ENCODE assay signal across 27 cellular contexts in genomic region chr14:105563347-105563737, GRCh38. TPM values are rescaled to one million over a fixed set of nuclear protein-coding genes. Genes with fewer than 3 reads are reported as not detected.
A peak's percentile ranks its signal among the peaks of the same experiment; 100 is the strongest.
DNase-seq lines count a peak whose midpoint lies in the region; ATAC-seq, FAIRE-seq and TF ChIP-seq lines count a peak whose summit lies in the region.
"Had no signal": no experiment of that assay in that cellular context is flagged by ENCODE, and none has a peak within 500 bp of the region (broad histone marks: within the 10 kb centered on the region; RNA-seq: fewer than 3 reads in every experiment).

No MANE protein-coding gene starts in this region.

- H4K5ac ChIP-seq in H1 (ENCODE audit: insufficient read length, low read depth, low read length) = no peak overlapping the region

- FAIRE-seq in H1 (lab: Jason Lieb, UNC) = no peak
- FAIRE-seq: A204.1, endothelial cell of umbilical vein had no signal

- no peaks in the 10 kb centered on the region for H3K79me2 ChIP-seq in H1 (ENCODE audit: control insufficient read depth in 1 of 2, insufficient read depth in 2 of 2, low read length in 2 of 2)

- ATAC-seq in stimulated activated effector memory CD8-positive, alpha-beta T cell treated with anti-CD3 and anti-CD28 coated beads, Interleukin-12 subunit alpha, Interleukin-12 subunit beta, amount 100 ng/mL, for 72 hours = no peak
- ATAC-seq: activated CD4-positive, CD25-positive, alpha-beta regulatory T cell treated with anti-CD3 and anti-CD28 coated beads, Interleukin-2, amount 50 U/mL, for 24 hours; activated T-cell treated with anti-CD3 and anti-CD28 coated beads, Interleukin-2, amount 50 U/mL, for 4 hours; CD8-positive, alpha-beta T cell; Right ventricle myocardium inferior had no signal

- no peak overlapping the region for H2BK120ac ChIP-seq in H1 (replicated peaks; ENCODE audit: low read depth, low read length)

- H4K8ac ChIP-seq in H1 (ENCODE audit: extremely low read depth, insufficient read depth, low read length) = no peak overlapping the region

- no peak for TF ChIP-seq CTCF in Peyer's patch (IDR thresholded peaks at IDR 0.05)
- TF ChIP-seq CTCF in H1 (IDR thresholded peaks at IDR 0.05; ENCODE audit: control extremely low read depth in 1 of 3, insufficient read depth in 1 of 3, low read depth in 1 of 3, low read length in 3 of 3) = no peak
- no peak for TF ChIP-seq CTCF in esophagus muscularis mucosa (IDR thresholded peaks at IDR 0.05)
- no peak for TF ChIP-seq CTCF in ascending aorta (IDR thresholded peaks at IDR 0.05)

- H3K9me3 ChIP-seq in Peyer's patch = no peaks in the 10 kb centered on the region
- peaks cover 19 to 66% of the 10 kb centered on the region in 2 experiments; a peak in 3 of 4 replicates for H3K9me3 ChIP-seq in H1 (ENCODE audit: insufficient read depth in 2 of 2, low read depth in 1 of 2, low read length in 1 of 2)
- H3K9me3 ChIP-seq in esophagus muscularis mucosa = no peaks in the 10 kb centered on the region
- H3K9me3 ChIP-seq in ascending aorta = no peaks in the 10 kb centered on the region
- H3K9me3 ChIP-seq: suprapubic skin, uterus had no signal

- no peak overlapping the region for H3K4me2 ChIP-seq in H1 (ENCODE audit: insufficient read depth in 1 of 2, low read depth in 2 of 2, low read length in 2 of 2)

- H3K27me3 ChIP-seq in Peyer's patch (no peaks in the 10 kb centered on the region), H1 (replicated peaks in 1 of 4; ENCODE audit: control insufficient read depth in 3 of 4, extremely low read depth in 1 of 4, insufficient read depth in 3 of 4, low read length in 3 of 4) (no peaks in the 10 kb centered on the region), esophagus muscularis mucosa (peaks cover 0 to 9% (median 0%) of the 10 kb centered on the region in 4 donors), ascending aorta (no peaks in the 10 kb centered on the region)
- H3K27me3 ChIP-seq: suprapubic skin, uterus had no signal

- no peak overlapping the region for H3K18ac ChIP-seq in H1 (ENCODE audit: extremely low read depth, low read length)

- no peak overlapping the region for H3K23ac ChIP-seq in H1 (ENCODE audit: insufficient read length)

- H2BK5ac ChIP-seq in H1 (ENCODE audit: low read depth, low read length) = no peak overlapping the region

- no peaks in the 10 kb centered on the region for H3K36me3 Mint-ChIP-seq in activated T-cell treated with anti-CD3 and anti-CD28 coated beads, Interleukin-2, amount 50 U/mL, for 24 hours (ENCODE audit: low read depth)
- H3K36me3 Mint-ChIP-seq in stimulated activated effector memory CD8-positive, alpha-beta T cell treated with anti-CD3 and anti-CD28 coated beads, Interleukin-12 subunit alpha, Interleukin-12 subunit beta, amount 100 ng/mL, for 72 hours = peaks cover 6% of the 10 kb centered on the region
- H3K36me3 Mint-ChIP-seq: CD8-positive, alpha-beta T cell had no signal

- no peak overlapping the region for H2BK12ac ChIP-seq in H1 (ENCODE audit: low read depth, low read length)

- peaks cover 0 to 4% (median 0%) of the 10 kb centered on the region in 4 donors for H3K4me1 ChIP-seq in Peyer's patch
- H3K4me1 ChIP-seq in H1 (replicated peaks in 1 of 4; ENCODE audit: control insufficient read depth in 3 of 4, insufficient read depth in 4 of 4, low read length in 3 of 4) = no peaks in the 10 kb centered on the region
- H3K4me1 ChIP-seq in esophagus muscularis mucosa = peaks cover 0 to 5% (median 2%) of the 10 kb centered on the region in 4 donors
- no peaks in the 10 kb centered on the region for H3K4me1 ChIP-seq in ascending aorta
- H3K4me1 ChIP-seq: uterus had no signal

- H4K20me1 ChIP-seq in H1 (replicated peaks in 1 of 2; ENCODE audit: control insufficient read depth in 1 of 2, insufficient read depth in 2 of 2, low read length in 2 of 2) = peaks cover 0 to 2% of the 10 kb centered on the region in 2 experiments

- H3K9me3 Mint-ChIP-seq in activated T-cell treated with anti-CD3 and anti-CD28 coated beads, Interleukin-2, amount 50 U/mL, for 24 hours = no peaks in the 10 kb centered on the region
- peaks cover 9% of the 10 kb centered on the region for H3K9me3 Mint-ChIP-seq in stimulated activated effector memory CD8-positive, alpha-beta T cell treated with anti-CD3 and anti-CD28 coated beads, Interleukin-12 subunit alpha, Interleukin-12 subunit beta, amount 100 ng/mL, for 72 hours
- H3K9me3 Mint-ChIP-seq: activated T-cell treated with anti-CD3 and anti-CD28 coated beads, Interleukin-2, amount 50 U/mL, for 4 hours; CD8-positive, alpha-beta T cell had no signal

- peak overlapping the region; percentile 71 for H3K27ac Mint-ChIP-seq in activated T-cell treated with anti-CD3 and anti-CD28 coated beads, Interleukin-2, amount 50 U/mL, for 24 hours
- peak overlapping the region; percentile 91 for H3K27ac Mint-ChIP-seq in stimulated activated effector memory CD8-positive, alpha-beta T cell treated with anti-CD3 and anti-CD28 coated beads, Interleukin-12 subunit alpha, Interleukin-12 subunit beta, amount 100 ng/mL, for 72 hours
- H3K27ac Mint-ChIP-seq: activated naive CD4-positive, alpha-beta T cell treated with anti-CD3 and anti-CD28 coated beads for 36 hours; CD8-positive, alpha-beta T cell had no signal

- no peak overlapping the region for H3K4ac ChIP-seq in H1 (replicated peaks; ENCODE audit: insufficient read length, low read depth, low read length)

- no peaks in the 10 kb centered on the region for H3K79me1 ChIP-seq in H1 (ENCODE audit: low read depth, low read length)

- POLR2A ChIA-PET in H1 (lab: Charles Lee; ENCODE audit: partially characterized antibody) = no interaction called here

- no peak overlapping the region for H2AK5ac ChIP-seq in H1 (ENCODE audit: low read depth, low read length)

- DNase-seq in activated T-cell treated with anti-CD3 and anti-CD28 coated beads, Interleukin-2, amount 50 U/mL, for 24 hours = no peak
- no peak for DNase-seq in activated T-cell treated with anti-CD3 and anti-CD28 coated beads, Interleukin-2, amount 50 U/mL, for 1 hour
- DNase-seq in Peyer's patch = no peak
- no peak for DNase-seq in H1 (ENCODE audit: low read depth in 1 of 2, low spot score in 2 of 2)
- DNase-seq in stimulated activated effector memory CD8-positive, alpha-beta T cell treated with anti-CD3 and anti-CD28 coated beads, Interleukin-12 subunit alpha, Interleukin-12 subunit beta, amount 100 ng/mL, for 72 hours (ENCODE audit: low spot score in 2 of 2) = no peak
- DNase-seq in NCI-H1436 treated with DMSO at 0.1 percent for 48 hours (lab: John Stamatoyannopoulos, UW) = no peak
- no peak for DNase-seq in esophagus muscularis mucosa (ENCODE audit: extremely low spot score)
- no peak for DNase-seq in ascending aorta (ENCODE audit: low spot score in 2 of 2)
- DNase-seq: activated CD8-positive, alpha-beta memory T cell treated with anti-CD3 and anti-CD28 coated beads for 24 hours; activated naive CD4-positive, alpha-beta T cell treated with anti-CD3 and anti-CD28 coated beads for 36 hours; activated T-cell treated with anti-CD3 and anti-CD28 coated beads, Interleukin-2, amount 50 U/mL, for 4 hours; AML-193; aorta; CD8-positive, alpha-beta T cell; dermis blood vessel endothelial cell; GDM1; mammary epithelial cell; NCI-H1048; NCI-H2029; NCI-H69; OCI-M1; uterus had no signal

- H2BK15ac ChIP-seq in H1 (ENCODE audit: low read length) = no peak overlapping the region

- H3K14ac ChIP-seq in H1 (ENCODE audit: insufficient read length) = no peak overlapping the region

- H3K27me3 Mint-ChIP-seq in activated T-cell treated with anti-CD3 and anti-CD28 coated beads, Interleukin-2, amount 50 U/mL, for 24 hours = no peaks in the 10 kb centered on the region

- no peak overlapping the region for H2BK20ac ChIP-seq in H1 (ENCODE audit: low read length)

- no peak overlapping the region for H4K91ac ChIP-seq in H1 (replicated peaks; ENCODE audit: insufficient read length, low read length)

- TF ChIP-seq EP300 in H1 (IDR thresholded peaks at IDR 0.05; ENCODE audit: borderline replicate concordance in 1 of 2, low read depth in 2 of 2, low read length in 2 of 2) (no peak), esophagus muscularis mucosa (IDR thresholded peaks at IDR 0.05) (no peak)

- peaks cover 19% of the 10 kb centered on the region; the same call in 1 of the 2 replicates for H3K23me2 ChIP-seq in H1 (ENCODE audit: low read depth, low read length)

- H3K4me1 Mint-ChIP-seq in activated T-cell treated with anti-CD3 and anti-CD28 coated beads, Interleukin-2, amount 50 U/mL, for 24 hours (ENCODE audit: low read depth) = peaks cover 2% of the 10 kb centered on the region
- peaks cover 21% of the 10 kb centered on the region for H3K4me1 Mint-ChIP-seq in stimulated activated effector memory CD8-positive, alpha-beta T cell treated with anti-CD3 and anti-CD28 coated beads, Interleukin-12 subunit alpha, Interleukin-12 subunit beta, amount 100 ng/mL, for 72 hours

- H3K27ac ChIP-seq in Peyer's patch (peak overlapping the region in 3 of 4 donors; percentile 43 to 71 (median 60)), H1 (ENCODE audit: low read depth, low read length) (no peak overlapping the region), esophagus muscularis mucosa (replicated peaks in 1 of 4) (no peak overlapping the region), ascending aorta (no peak overlapping the region)
- H3K27ac ChIP-seq: suprapubic skin, uterus had no signal

- CTCF ChIA-PET in H1 (lab: Charles Lee; ENCODE audit: partially characterized antibody) = no interaction called here

- H3K4me3 ChIP-seq in Peyer's patch (no peak overlapping the region), H1 (ENCODE audit: extremely low read depth in 1 of 4, insufficient read depth in 2 of 4, low read depth in 3 of 4, low read length in 4 of 4) (no peak overlapping the region), esophagus muscularis mucosa (no peak overlapping the region), ascending aorta (no peak overlapping the region)
- H3K4me3 ChIP-seq: suprapubic skin, uterus had no signal

- intact Hi-C loops in esophagus muscularis mucosa (cut with DNase I) = loop anchor here (10.0 kb wide), 1 partner anchor 121 kb away; no protein-coding TSS in a partner anchor
- intact Hi-C loops in ascending aorta (cut with DNase I) = no loop called here

- TF ChIP-seq POLR2A in Peyer's patch (IDR thresholded peaks at IDR 0.05) (no peak), H1 (IDR thresholded peaks at IDR 0.05; ENCODE audit: control extremely low read depth in 1 of 2, low read depth in 2 of 2, low read length in 2 of 2) (no peak), esophagus muscularis mucosa (IDR thresholded peaks at IDR 0.05; ENCODE audit: low read depth) (no peak)

- no peaks in the 10 kb centered on the region for H3K36me3 ChIP-seq in Peyer's patch
- no peaks in the 10 kb centered on the region for H3K36me3 ChIP-seq in H1 (ENCODE audit: control insufficient read depth in 2 of 4, insufficient read depth in 4 of 4, low read length in 3 of 4)
- no peaks in the 10 kb centered on the region for H3K36me3 ChIP-seq in esophagus muscularis mucosa
- no peaks in the 10 kb centered on the region for H3K36me3 ChIP-seq in ascending aorta
- H3K36me3 ChIP-seq: suprapubic skin, uterus had no signal

- peak overlapping the region; percentile 87 for H3K56ac ChIP-seq in H1 (replicated peaks; ENCODE audit: insufficient read length, low read depth, low read length)

- no peak overlapping the region for H3K4me3 Mint-ChIP-seq in activated T-cell treated with anti-CD3 and anti-CD28 coated beads, Interleukin-2, amount 50 U/mL, for 24 hours
- no peak overlapping the region for H3K4me3 Mint-ChIP-seq in stimulated activated effector memory CD8-positive, alpha-beta T cell treated with anti-CD3 and anti-CD28 coated beads, Interleukin-12 subunit alpha, Interleukin-12 subunit beta, amount 100 ng/mL, for 72 hours
- H3K4me3 Mint-ChIP-seq: activated naive CD4-positive, alpha-beta T cell treated with anti-CD3 and anti-CD28 coated beads for 36 hours; activated T-cell treated with anti-CD3 and anti-CD28 coated beads, Interleukin-2, amount 50 U/mL, for 4 hours; CD8-positive, alpha-beta T cell had no signal

- no peak for TF ChIP-seq RAD21 in H1 (IDR thresholded peaks at IDR 0.05 in 1 of 2, conservative IDR thresholded peaks at IDR 0.05 in 1 of 2; ENCODE audit: low read depth in 2 of 2, low read length in 2 of 2)

- H3K9ac ChIP-seq in H1 (replicated peaks in 1 of 4; ENCODE audit: extremely low read depth in 1 of 4, low read depth in 3 of 4, low read length in 3 of 4) = no peak overlapping the region

- no peak overlapping the region for H2AFZ ChIP-seq in H1 (ENCODE audit: low read length)

RNA-seq across cellular contexts. Expression of gene TMEM121, which starts 37.0 kb away (rescaled TPM):
- total RNA-seq in Peyer's patch (1 to 10 TPM in 2 of 4 donors, under 1 TPM in 1, not detected in 1; 0.94 to 2.5 (median 1.1) TPM), esophagus muscularis mucosa (10 to 100 TPM in 1 of 4 donors, 1 to 10 TPM in 3; 2.9 to 13.0 (median 5.4) TPM), ascending aorta (34.6 TPM)
- total RNA-seq in H1 (2021; fragmentation: NEBNext Ultra II Directional; extraction: Animal tissue kit (Norgen Biotek cat#: 25700)) = not detected in 2 replicates
- 1.9 and 2.4 TPM in 2 replicates for polyA plus RNA-seq in H1 (2011; rRNA removed)
- 1.8 TPM for polyA plus RNA-seq in H1 (2011; cell fraction: cytosol; rRNA removed)
- 1.7 TPM for polyA plus RNA-seq in H1 (2011; cell fraction: nucleus; rRNA removed)
- 0.48 to 0.85 TPM (median 0.71 TPM) in 4 replicates for polyA plus RNA-seq in H1 (2012, experiment 1 of 2)
- 0.55 TPM for polyA plus RNA-seq in H1 (2012, experiment 2 of 2)
- 0.85 TPM for polyA plus RNA-seq in H1 (2013, experiment 1 of 2)
- polyA plus RNA-seq in H1 (2013, experiment 2 of 2) = 0.77 TPM
- polyA minus RNA-seq in H1 (2011; rRNA and poly(A)+ RNA removed) = 0.16 and 0.59 TPM in 2 replicates
- polyA minus RNA-seq in H1 (2011; cell fraction: cytosol; rRNA and poly(A)+ RNA removed) = 1.8 TPM
- 1.8 TPM for polyA minus RNA-seq in H1 (2011; cell fraction: nucleus; rRNA and poly(A)+ RNA removed)

Comparison
In these comparisons a context has a peak if more than half of its experiments do, and no peak if none do; other contexts are left out.
1. H3K27ac ChIP-seq: peak in Peyer's patch (3 of 4); none in H1 (single experiment), esophagus muscularis mucosa (0 of 4) and ascending aorta (0 of 2).